ENCODE assay signal across 1 cellular context in genomic region chr17:50719144-50719923, GRCh38.
TF ChIP-seq lines count a peak whose summit lies in the region.

Gene LUC7L3 (plus strand): TSS chr17:50719603. CDS start chr17:50719733, 130 bp downstream.

TF ChIP-seq in K562, 482 proteins besides CTCF, POLR2A, EP300 and RAD21 (continued from another document and continues in another):
- TF ChIP-seq CHD7 (IDR thresholded peaks at IDR 0.05; ENCODE audit: low read depth, low read length) (no peak), E2F5 (CRISPR knock-in tag; IDR thresholded peaks at IDR 0.05) (no peak; the same call in 1 of the 2 replicates), ZNF253 (CRISPR knock-in tag; conservative IDR thresholded peaks at IDR 0.05) (no peak), CREB3L1 (IDR thresholded peaks at IDR 0.05; ENCODE audit: borderline replicate concordance, low read depth) (peak; percentile 63), GABPB1 (CRISPR knock-in tag; IDR thresholded peaks at IDR 0.05) (peak; percentile 74), LCOR (CRISPR knock-in tag; IDR thresholded peaks at IDR 0.05) (no peak), CHD2 (IDR thresholded peaks at IDR 0.05; ENCODE audit: low read depth, low read length) (peak; percentile 83), ZNF384 (IDR thresholded peaks at IDR 0.05; ENCODE audit: low read depth, low read length) (no peak), RB1 (IDR thresholded peaks at IDR 0.05; ENCODE audit: low read depth) (peak; percentile 60; the same call in 1 of the 2 replicates), ZNF75A (CRISPR knock-in tag; IDR thresholded peaks at IDR 0.05) (no peak), ZNF592 (IDR thresholded peaks at IDR 0.05) (peak; percentile 96), ZNF609 (CRISPR knock-in tag; IDR thresholded peaks at IDR 0.05; ENCODE audit: borderline replicate concordance) (peak; percentile 52; the same call in 1 of the 2 replicates), TAF9B (IDR thresholded peaks at IDR 0.05; ENCODE audit: partially characterized antibody) (peak; percentile 79), FIP1L1 (IDR thresholded peaks at IDR 0.05; ENCODE audit: low read depth, low read length, poor library complexity, severe bottlenecking) (peak; percentile 86), CHCHD3 (CRISPR knock-in tag; IDR thresholded peaks at IDR 0.05) (no peak), HDAC2 (IDR thresholded peaks at IDR 0.05) (peak; percentile 32; the same call in 1 of the 2 replicates), CC2D1A (IDR thresholded peaks at IDR 0.05) (0 out of 2 replicates have a peak, but pooled peaks have one; percentile 27), FOXK1 (CRISPR knock-in tag; IDR thresholded peaks at IDR 0.05; ENCODE audit: borderline replicate concordance) (no peak), TCF7L2 (IDR thresholded peaks at IDR 0.05; ENCODE audit: low read depth, low read length) (no peak), E2F8 (IDR thresholded peaks at IDR 0.05; ENCODE audit: low read depth, partially characterized antibody) (no peak), ZBTB17 (CRISPR knock-in tag; IDR thresholded peaks at IDR 0.05) (0 out of 2 replicates have a peak, but pooled peaks have one; percentile 41), KDM2B (CRISPR knock-in tag; IDR thresholded peaks at IDR 0.05) (no peak), ZNF561 (CRISPR knock-in tag; conservative IDR thresholded peaks at IDR 0.05) (no peak), MCM2 (IDR thresholded peaks at IDR 0.05; ENCODE audit: low read depth) (no peak), CEBPB (tag; IDR thresholded peaks at IDR 0.05) (no peak), YY1 (IDR thresholded peaks at IDR 0.05; ENCODE audit: borderline replicate concordance in 1 of 3, control insufficient read depth in 1 of 3, extremely low read depth in 1 of 3, insufficient read depth in 3 of 3, insufficient read length in 1 of 3, insufficient replicate concordance in 2 of 3, low read depth in 1 of 3, low read length in 2 of 3) (peak; percentile 92 to 97 (median 97)), NFE2L1 (tag; IDR thresholded peaks at IDR 0.05; ENCODE audit: borderline replicate concordance, low read depth) (no peak), POLR2AphosphoS5 (IDR thresholded peaks at IDR 0.05; ENCODE audit: control insufficient read depth, insufficient read depth, low read depth, low read length) (peak; percentile 96), RBM14 (IDR thresholded peaks at IDR 0.05; ENCODE audit: borderline replicate concordance, insufficient read depth, low read depth, low read length) (no peak), KDM4B (IDR thresholded peaks at IDR 0.05; ENCODE audit: borderline replicate concordance in 2 of 2, low read depth in 1 of 2) (no peak; a peak in 1 of 4 replicates)
